Comparison of ENCODE assay signal across 1 cellular context in the genomic region with DNA sequence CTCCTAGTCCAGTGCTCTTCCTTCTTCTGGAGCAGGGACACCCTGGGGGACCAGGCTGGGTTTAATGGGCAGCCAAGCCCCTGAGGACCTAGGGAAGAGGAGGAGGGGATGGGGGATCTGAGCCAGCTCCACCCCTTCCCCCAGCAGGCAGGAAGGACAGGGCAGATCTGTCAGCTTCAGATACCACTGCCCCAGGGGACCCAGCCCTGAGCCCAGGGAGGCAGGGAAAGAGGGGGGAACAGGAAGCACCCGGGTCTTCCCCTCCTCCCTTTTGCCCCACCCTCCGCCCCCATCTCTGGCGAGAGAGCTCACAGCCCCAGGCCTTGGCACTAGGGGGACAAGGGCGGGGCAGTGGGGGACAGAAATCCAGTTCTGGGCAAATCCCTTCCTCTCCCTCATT.
TF ChIP-seq lines count a peak whose summit lies in the region.

No MANE protein-coding gene starts in this region.

TF ChIP-seq in GM12878, 131 proteins besides CTCF, POLR2A, EP300 and RAD21:
- peak; percentile 53 for TF ChIP-seq IKZF1 (conservative IDR thresholded peaks at IDR 0.05)
- peak; percentile 34 to 35; a peak in 2 of 4 replicates for TF ChIP-seq IKZF2 (IDR thresholded peaks at IDR 0.05)
- TF ChIP-seq CBFB (IDR thresholded peaks at IDR 0.05; ENCODE audit: low read depth), result no peak
- peak; percentile 90 for TF ChIP-seq MEF2B (IDR thresholded peaks at IDR 0.05; ENCODE audit: partially characterized antibody, poor library complexity, severe bottlenecking)
- no peak for TF ChIP-seq TCF12 (IDR thresholded peaks at IDR 0.05; ENCODE audit: low read depth, low read length)
- no peak for TF ChIP-seq HDAC2 (IDR thresholded peaks at IDR 0.05)
